ENCODE assay signal across 8 cellular contexts in genomic region chr3:20040476-20041196, GRCh38. TPM values are rescaled to one million over a fixed set of nuclear protein-coding genes. Genes with fewer than 3 reads are reported as not detected.
DNase-seq lines count a peak whose midpoint lies in the region; ATAC-seq and TF ChIP-seq lines count a peak whose summit lies in the region.

No MANE protein-coding gene starts in this region.

- no peaks in the 10 kb centered on the region for H4K20me1 ChIP-seq in PC-3 (ENCODE audit: low read length)

- H3K27me3 Mint-ChIP-seq in CD4-positive, alpha-beta T cell: no peaks in the 10 kb centered on the region
- no peaks in the 10 kb centered on the region for H3K27me3 Mint-ChIP-seq in stimulated activated memory B cell treated with anti-CD40 and anti-IgM and Interleukin-4, amounts not matched to agents 10 μg/mL and 1 μg/mL and 100 μg/mL, for 72 hours

- POLR2A ChIA-PET in CD4-positive, alpha-beta T cell (lab: Charles Lee): interaction anchor here (0.6 to 5.7 kb wide), 10 partner anchors 13 to 146 kb away, joined by 3 to 48 read pairs (median 6); partner anchors contain the start of genes RAB5A and SGO1
- POLR2A ChIA-PET in PC-3 (lab: Charles Lee; ENCODE audit: unreplicated experiment): no interaction called here

- H3F3A ChIP-seq in PC-3 (ENCODE audit: low read length, unreplicated experiment): no peaks in the 10 kb centered on the region

- peak overlapping the region; percentile 91 for H2AFZ ChIP-seq in PC-3 (ENCODE audit: low read length)

- peak; percentile 30 to 64 (median 50) for DNase-seq in CD4-positive, alpha-beta T cell
- DNase-seq in PC-3 (peak; percentile 59), activated T-helper 1 cell treated with Interleukin-2 at 50 U/mL for 16 hours (ENCODE audit: low read depth) (peak; percentile 51), esophagus muscularis mucosa (ENCODE audit: extremely low spot score) (peak; percentile 94)

- H3K9ac ChIP-seq in PC-3 (ENCODE audit: low read length) (peak overlapping the region; percentile 21; the same call in 1 of the 2 replicates), muscle layer of colon (ENCODE audit: low read length) (peak overlapping the region; percentile 75)

- intact Hi-C loops in CD4-positive, alpha-beta T cell (cut with DNase I, micrococcal nuclease): loop anchor here (2.0 to 10.0 kb wide), 7 partner anchors 14 to 146 kb away; partner anchors contain the start of genes RAB5A (in 1 of the 2) and SGO1 (in 1 of the 2)
- intact Hi-C loops in PC-3 (cut with micrococcal nuclease): loop anchor here (1.0 to 5.0 kb wide), 5 partner anchors 14 to 152 kb away; no protein-coding TSS in a partner anchor
- intact Hi-C loops in esophagus muscularis mucosa (cut with DNase I): loop anchor here (2.0 to 5.0 kb wide), 3 partner anchors 57 to 147 kb away; partner anchors contain the start of genes RAB5A and SGO1

- BruUV-seq in PC-3 (replicated peaks; lab: Mats Ljungman, UMichigan): no TSS peak

- H3K9me3 Mint-ChIP-seq in CD4-positive, alpha-beta T cell: no peaks in the 10 kb centered on the region
- no peaks in the 10 kb centered on the region for H3K9me3 Mint-ChIP-seq in stimulated activated memory B cell treated with anti-CD40 and anti-IgM and Interleukin-4, amounts not matched to agents 10 μg/mL and 1 μg/mL and 100 μg/mL, for 72 hours

- peak overlapping the region; percentile 90 for H3K27ac ChIP-seq in CD4-positive, alpha-beta T cell (ENCODE audit: low read depth, low read length)
- H3K27ac ChIP-seq in PC-3 (ENCODE audit: low read length) (no peak overlapping the region), esophagus muscularis mucosa (replicated peaks in 1 of 4) (peak overlapping the region; percentile 85 to 99 (median 97)), muscle layer of colon (ENCODE audit: low read depth, low read length) (peak overlapping the region; percentile 72)

- peaks cover 20% of the 10 kb centered on the region for H3K36me3 Mint-ChIP-seq in CD4-positive, alpha-beta T cell (ENCODE audit: low read depth)
- H3K36me3 Mint-ChIP-seq in stimulated activated memory B cell treated with anti-CD40 and anti-IgM and Interleukin-4, amounts not matched to agents 10 μg/mL and 1 μg/mL and 100 μg/mL, for 72 hours: no peaks in the 10 kb centered on the region

- CTCF ChIA-PET in CD4-positive, alpha-beta T cell (lab: Charles Lee): interaction anchor here (0.6 to 2.6 kb wide), 8 partner anchors 10 to 146 kb away, joined by 3 to 15 read pairs (median 4); partner anchors contain the start of gene SGO1
- CTCF ChIA-PET in PC-3 (lab: Charles Lee): interaction anchor here (0.5 to 1.2 kb wide), 6 partner anchors 10 to 146 kb away, joined by 3 to 11 read pairs (median 3); partner anchors contain the start of gene SGO1

- H3K4me1 Mint-ChIP-seq in CD4-positive, alpha-beta T cell (ENCODE audit: low read depth): peaks cover 65% of the 10 kb centered on the region
- peaks cover 54% of the 10 kb centered on the region for H3K4me1 Mint-ChIP-seq in stimulated activated memory B cell treated with anti-CD40 and anti-IgM and Interleukin-4, amounts not matched to agents 10 μg/mL and 1 μg/mL and 100 μg/mL, for 72 hours

- H3K4me1 ChIP-seq in PC-3 (ENCODE audit: insufficient read depth, low read length) (peaks cover 19% of the 10 kb centered on the region; the same call in 1 of the 2 replicates), esophagus muscularis mucosa (peaks cover 46 to 58% (median 55%) of the 10 kb centered on the region in 4 donors), muscle layer of colon (ENCODE audit: insufficient read depth, low read length) (peaks cover 41% of the 10 kb centered on the region)

- peak overlapping the region; percentile 99 for H3K27ac Mint-ChIP-seq in CD4-positive, alpha-beta T cell
- peak overlapping the region; percentile 93 for H3K27ac Mint-ChIP-seq in stimulated activated memory B cell treated with anti-CD40 and anti-IgM and Interleukin-4, amounts not matched to agents 10 μg/mL and 1 μg/mL and 100 μg/mL, for 72 hours

- H3K27me3 ChIP-seq in CD4-positive, alpha-beta T cell (ENCODE audit: control insufficient read depth, insufficient read depth, low read length): no peaks in the 10 kb centered on the region
- H3K27me3 ChIP-seq in PC-3 (ENCODE audit: low read length) (no peaks in the 10 kb centered on the region), esophagus muscularis mucosa (no peaks in the 10 kb centered on the region), muscle layer of colon (ENCODE audit: control insufficient read depth in 1 of 2, insufficient read depth in 2 of 2, low read length in 2 of 2) (no peaks in the 10 kb centered on the region)

- no peak for TF ChIP-seq POLR2A in esophagus muscularis mucosa (IDR thresholded peaks at IDR 0.05; ENCODE audit: low read depth)

- ATAC-seq in CD4-positive, alpha-beta T cell (ENCODE audit: poor library complexity): peak; percentile 15
- peak; percentile 48 for ATAC-seq in GM19395 (IDR thresholded peaks at IDR 0.05; ENCODE audit: unreplicated experiment)
- peak; percentile 31 for ATAC-seq in HG03520 (IDR thresholded peaks at IDR 0.05; ENCODE audit: unreplicated experiment)
- ATAC-seq in PC-3: peak; percentile 46
- peak; percentile 68 for ATAC-seq in stimulated activated memory B cell treated with anti-CD40 and anti-IgM and Interleukin-4, amounts not matched to agents 10 μg/mL and 1 μg/mL and 100 μg/mL, for 72 hours

- H3K4me2 ChIP-seq in PC-3 (ENCODE audit: low read length): peak overlapping the region; percentile 99

- H3K36me3 ChIP-seq in PC-3 (ENCODE audit: low read depth, low read length) (no peaks in the 10 kb centered on the region), esophagus muscularis mucosa (no peaks in the 10 kb centered on the region), muscle layer of colon (ENCODE audit: insufficient read depth, low read length) (no peaks in the 10 kb centered on the region)

- H3K4me3 Mint-ChIP-seq in CD4-positive, alpha-beta T cell: peak overlapping the region; percentile 99
- peak overlapping the region; percentile 96 for H3K4me3 Mint-ChIP-seq in stimulated activated memory B cell treated with anti-CD40 and anti-IgM and Interleukin-4, amounts not matched to agents 10 μg/mL and 1 μg/mL and 100 μg/mL, for 72 hours

- H3K4me3 ChIP-seq in PC-3 (ENCODE audit: low read length) (peak overlapping the region; percentile 80), esophagus muscularis mucosa (peak overlapping the region; percentile 58 to 94 (median 80)), muscle layer of colon (ENCODE audit: low read depth in 1 of 2, low read length in 2 of 2) (peak overlapping the region; percentile 49 to 95)

- H3K9me2 ChIP-seq in PC-3 (replicated peaks; ENCODE audit: low read length): no peaks in the 10 kb centered on the region

- WGBS in esophagus muscularis mucosa: 0% methylated on average over 8 of the region's 73 CpGs

- H3K9me3 ChIP-seq in CD4-positive, alpha-beta T cell (ENCODE audit: control insufficient read depth, low read length): no peaks in the 10 kb centered on the region
- no peaks in the 10 kb centered on the region for H3K9me3 ChIP-seq in PC-3 (ENCODE audit: low read length)
- H3K9me3 ChIP-seq in esophagus muscularis mucosa: no peaks in the 10 kb centered on the region
- H3K9me3 ChIP-seq in muscle layer of colon (ENCODE audit: low read length): no peaks in the 10 kb centered on the region

- no peaks in the 10 kb centered on the region for H3K79me2 ChIP-seq in PC-3 (ENCODE audit: low read length)

- TF ChIP-seq CTCF in CD4-positive, alpha-beta T cell (IDR thresholded peaks at IDR 0.05): no peak
- peak; percentile 38; the same call in 1 of the 2 replicates for TF ChIP-seq CTCF in PC-3 (conservative IDR thresholded peaks at IDR 0.05; ENCODE audit: low read depth, low read length)
- peak in 1 of 3 experiments; percentile 13 for TF ChIP-seq CTCF in esophagus muscularis mucosa (IDR thresholded peaks at IDR 0.05)

- TF ChIP-seq EP300 in esophagus muscularis mucosa (IDR thresholded peaks at IDR 0.05): no peak

RNA-seq across cellular contexts. Expression of gene KAT2B, which starts 0.4 kb away (rescaled TPM):
- total RNA-seq in CD4-positive, alpha-beta T cell: 10 to 100 TPM; 50.9 to 54.4 TPM
- total RNA-seq in PC-3 (2014; rRNA removed) (10.9 and 11.9 TPM in 2 replicates), esophagus muscularis mucosa (10 to 100 TPM; 37.8 to 58.5 (median 49.5) TPM)

RNA-seq across cellular contexts. Expression of gene PP2D1, which starts 28.6 kb away (rescaled TPM):
- total RNA-seq in CD4-positive, alpha-beta T cell: not detected
- not detected in 2 replicates for total RNA-seq in PC-3 (2014; rRNA removed)
- not detected for total RNA-seq in esophagus muscularis mucosa

Comparison
In these comparisons a context has a peak if more than half of its experiments do, and no peak if none do; other contexts are left out.
1. ATAC-seq: peak in every context shown above with its lines; median percentile 68 in stimulated activated memory B cell treated with anti-CD40 and anti-IgM and Interleukin-4, amounts not matched to agents 10 μg/mL and 1 μg/mL and 100 μg/mL, for 72 hours; 48 in GM19395; 46 in PC-3; 31 in HG03520; 15 in CD4-positive, alpha-beta T cell.